1 cellular context compared by ENCODE assay signal in genomic region chr11:67806183-67806582, GRCh38.
TF ChIP-seq lines count a peak whose summit lies in the region.

No MANE protein-coding gene starts in this region.

TF ChIP-seq in HCT116, 20 proteins besides CTCF, POLR2A, EP300 and RAD21:
- peak; percentile 10; the same call in 1 of the 2 replicates for TF ChIP-seq POLR2AphosphoS5 (IDR thresholded peaks at IDR 0.05; ENCODE audit: low read depth, low read length)
